ENCODE assay signal across 22 cellular contexts in genomic region chr7:158354861-158355260, GRCh38.
"Had no signal": no experiment of that assay in that cellular context is flagged by ENCODE, and none has a peak within 500 bp of the region (broad histone marks: within the 10 kb centered on the region; RNA-seq: fewer than 3 reads in every experiment).

No MANE protein-coding gene starts in this region.

- H3K9me3 ChIP-seq: testis, thoracic aorta, thyroid gland, transverse colon, upper lobe of right lung, uterus, vagina had no signal

- H3K27me3 ChIP-seq: stomach, testis, thyroid gland, tibial nerve, upper lobe of left lung, uterus, vagina had no signal

- H3K27ac ChIP-seq: stomach, suprapubic skin, testis, thoracic aorta, thyroid gland, tibial artery, tibial nerve, transverse colon, upper lobe of left lung, upper lobe of right lung, uterus, vagina had no signal

- H3K36me3 ChIP-seq: stomach, suprapubic skin, thoracic aorta, thyroid gland, tibial artery, tibial nerve, transverse colon, upper lobe of left lung, upper lobe of right lung, uterus, vagina had no signal

- H3K4me1 ChIP-seq: suprapubic skin, testis, thyroid gland, tibial artery, tibial nerve, transverse colon, upper lobe of left lung, upper lobe of right lung, uterus, vagina had no signal

- H3K4me3 ChIP-seq: stomach, suprapubic skin, testis, thoracic aorta, thyroid gland, tibial artery, tibial nerve, transverse colon, upper lobe of left lung, upper lobe of right lung, uterus, vagina had no signal

- DNase-seq: stimulated activated CD4-positive, alpha-beta T cell treated with anti-CD3 and anti-CD28 coated beads, Interleukin-2, amount 100 ng/mL, for 48 hours; stimulated activated CD4-positive, alpha-beta T cell treated with anti-CD3 and anti-CD28 coated beads, Interleukin-4, amount 100 ng/mL, for 1 hour; stimulated activated CD4-positive, alpha-beta T cell treated with anti-CD3 and anti-CD28 coated beads, Interleukin-4, amount 100 ng/mL, for 24 hours; stimulated activated CD4-positive, alpha-beta T cell treated with anti-CD3 and anti-CD28 coated beads, Interleukin-4, amount 100 ng/mL, for 4 hours; stimulated activated CD8-positive, alpha-beta memory T cell treated with anti-CD3 and anti-CD28 coated beads, Interleukin-4, amount 100 ng/mL, for 48 hours; stimulated activated naive B cell treated with anti-CD40 and anti-IgM and Interleukin-4, amounts not matched to agents 10 μg/mL and 1 μg/mL and 100 μg/mL, for 72 hours; stimulated activated naive CD4-positive, alpha-beta T cell; stimulated activated naive CD4-positive, alpha-beta T cell treated with Interleukin-2 at 50 U/mL for 16 hours; stimulated activated naive CD8-positive, alpha-beta T cell treated with anti-CD3 and anti-CD28 coated beads, Interleukin-15, amount 100 ng/mL, for 72 hours; stimulated activated naive CD8-positive, alpha-beta T cell treated with anti-CD3 and anti-CD28 coated beads, Interleukin-15, Interleukin-2, amounts not matched to agents 100 U/mL and 50 U/mL, for 24 hours; stomach; thyroid gland; transverse colon; upper lobe of right lung had no signal
